ENCODE assay signal across 9 cellular contexts in genomic region chr14:81435048-81435577, GRCh38. TPM values are rescaled to one million over a fixed set of nuclear protein-coding genes. Genes with fewer than 3 reads are reported as not detected.
DNase-seq lines count a peak whose midpoint lies in the region; ATAC-seq and TF ChIP-seq lines count a peak whose summit lies in the region.
"Had no signal": no experiment of that assay in that cellular context is flagged by ENCODE, and none has a peak within 500 bp of the region (broad histone marks: within the 10 kb centered on the region; RNA-seq: fewer than 3 reads in every experiment).

No MANE protein-coding gene starts in this region.

- H3K4me3 ChIP-seq in SJCRH30 (peak overlapping the region; percentile 70), gastroesophageal sphincter (peak overlapping the region; percentile 12 to 68), prostate gland (peak overlapping the region; percentile 39 to 48)

- no peak for TF ChIP-seq POLR2A in gastroesophageal sphincter (IDR thresholded peaks at IDR 0.05)
- TF ChIP-seq POLR2A in prostate gland (IDR thresholded peaks at IDR 0.05), result no peak

- ATAC-seq in GM18511 (IDR thresholded peaks at IDR 0.05; ENCODE audit: unreplicated experiment) (peak; percentile 4), gastroesophageal sphincter (no peak), HG02970 (IDR thresholded peaks at IDR 0.05; ENCODE audit: low FRiP score, unreplicated experiment) (no peak), GM18909 (IDR thresholded peaks at IDR 0.05; ENCODE audit: poor library complexity, unreplicated experiment) (no peak), GM18907 (IDR thresholded peaks at IDR 0.05; ENCODE audit: unreplicated experiment) (no peak), GM19397 (IDR thresholded peaks at IDR 0.05; ENCODE audit: unreplicated experiment) (no peak)

- H3K27ac ChIP-seq in SJCRH30, result no peak overlapping the region
- peak overlapping the region in 2 of 4 donors; percentile 64 to 67 for H3K27ac ChIP-seq in gastroesophageal sphincter
- H3K27ac ChIP-seq in prostate gland, result no peak overlapping the region

- TF ChIP-seq EP300 in gastroesophageal sphincter (IDR thresholded peaks at IDR 0.05), result no peak

- H3K27me3 ChIP-seq in SJCRH30 (no peaks in the 10 kb centered on the region), gastroesophageal sphincter (peaks cover 91% of the 10 kb centered on the region), prostate gland (replicated peaks; ENCODE audit: insufficient read depth) (no peaks in the 10 kb centered on the region)

- no peak for DNase-seq in SJCRH30
- no peak for DNase-seq in prostate gland (ENCODE audit: low spot score)
- DNase-seq: activated CD4-positive, CD25-positive, alpha-beta regulatory T cell treated with anti-CD3 and anti-CD28 coated beads, Interleukin-2, amount 50 U/mL, for 72 hours had no signal

- intact Hi-C loops in prostate gland (cut with DNase I), result no loop called here

- no peaks in the 10 kb centered on the region for H3K36me3 ChIP-seq in SJCRH30
- H3K36me3 ChIP-seq in gastroesophageal sphincter, result no peaks in the 10 kb centered on the region
- no peaks in the 10 kb centered on the region for H3K36me3 ChIP-seq in prostate gland

- H3K9me3 ChIP-seq in SJCRH30 (replicated peaks), result no peaks in the 10 kb centered on the region
- no peaks in the 10 kb centered on the region for H3K9me3 ChIP-seq in gastroesophageal sphincter
- no peaks in the 10 kb centered on the region for H3K9me3 ChIP-seq in prostate gland

- TF ChIP-seq CTCF in gastroesophageal sphincter (IDR thresholded peaks at IDR 0.05) (no peak), prostate gland (IDR thresholded peaks at IDR 0.05) (no peak)

- WGBS in gastroesophageal sphincter (ENCODE audit: low coverage in 1 of 2), 2 donors, result 18 to 26% methylated on average over 5 to 7 of the region's 14 CpGs
- WGBS in prostate gland, result 4% methylated on average over 14 of the region's 14 CpGs

- H3K4me1 ChIP-seq in SJCRH30, result peaks cover 9% of the 10 kb centered on the region
- H3K4me1 ChIP-seq in gastroesophageal sphincter, result peaks cover 0 to 21% (median 14%) of the 10 kb centered on the region in 3 donors
- no peaks in the 10 kb centered on the region for H3K4me1 ChIP-seq in prostate gland (replicated peaks)

RNA-seq across cellular contexts. Expression of gene STON2, which starts 35.0 kb away (rescaled TPM):
- 26.2 and 27.4 TPM in 2 replicates for total RNA-seq in SJCRH30 (2014; rRNA removed; shearing (Covaris generic))
- 10 to 100 TPM in 3 of 4 donors, 1 to 10 TPM in 1; 2.8 to 11.6 (median 11.5) TPM for total RNA-seq in gastroesophageal sphincter
- 10 to 100 TPM; 12.7 to 23.8 TPM for total RNA-seq in prostate gland
